ENCODE assay signal across 23 cellular contexts in genomic region chr11:44531116-44531504, GRCh38. TPM values are rescaled to one million over a fixed set of nuclear protein-coding genes. Genes with fewer than 3 reads are reported as not detected.
DNase-seq lines count a peak whose midpoint lies in the region; ATAC-seq and TF ChIP-seq lines count a peak whose summit lies in the region.
"Had no signal": no experiment of that assay in that cellular context is flagged by ENCODE, and none has a peak within 500 bp of the region (broad histone marks: within the 10 kb centered on the region; RNA-seq: fewer than 3 reads in every experiment).

No MANE protein-coding gene starts in this region.

- TF ChIP-seq CTCF in left lung (IDR thresholded peaks at IDR 0.05) (no peak), vagina (IDR thresholded peaks at IDR 0.05) (no peak)

- no peak overlapping the region for H3K27ac ChIP-seq in left lung
- H3K27ac ChIP-seq in vagina: no peak overlapping the region
- H3K27ac ChIP-seq: ascending aorta, C4-2B, HL-60, parathyroid adenoma, thoracic aorta had no signal

- H3K4me3 ChIP-seq in left lung (no peak overlapping the region), vagina (no peak overlapping the region)
- H3K4me3 ChIP-seq: ascending aorta, thoracic aorta had no signal

- no peaks in the 10 kb centered on the region for H3K27me3 Mint-ChIP-seq in activated CD4-positive, alpha-beta T cell treated with anti-CD3 and anti-CD28 coated beads for 36 hours
- peaks cover 3% of the 10 kb centered on the region for H3K27me3 Mint-ChIP-seq in activated CD4-positive, alpha-beta memory T cell treated with anti-CD3 and anti-CD28 coated beads, Interleukin-2, amount 10 ng/mL, durations not matched to agents 7 days and 5 days
- H3K27me3 Mint-ChIP-seq: central memory CD8-positive, alpha-beta T cell had no signal

- H3K36me3 ChIP-seq in left lung (no peaks in the 10 kb centered on the region), vagina (no peaks in the 10 kb centered on the region)
- H3K36me3 ChIP-seq: ascending aorta, thoracic aorta had no signal

- H3K36me3 Mint-ChIP-seq in activated CD4-positive, alpha-beta T cell treated with anti-CD3 and anti-CD28 coated beads for 36 hours (ENCODE audit: low read depth): no peaks in the 10 kb centered on the region
- H3K36me3 Mint-ChIP-seq in activated CD4-positive, alpha-beta memory T cell treated with anti-CD3 and anti-CD28 coated beads, Interleukin-2, amount 10 ng/mL, durations not matched to agents 7 days and 5 days (ENCODE audit: low read depth): no peaks in the 10 kb centered on the region
- H3K36me3 Mint-ChIP-seq: T-cell had no signal

- no peak for DNase-seq in activated CD4-positive, alpha-beta T cell treated with anti-CD3 and anti-CD28 coated beads for 36 hours
- no peak for DNase-seq in activated CD4-positive, alpha-beta T cell treated with anti-CD3 and anti-CD28 coated beads for 1 hour
- DNase-seq in CMK (ENCODE audit: low read depth) (peak; percentile 26), left lung (no peak), C1 segment of cervical spinal cord (lab: John Stamatoyannopoulos, UW) (no peak), vagina (ENCODE audit: extremely low spot score in 2 of 2) (no peak)
- no peak for DNase-seq in activated CD4-positive, alpha-beta memory T cell treated with anti-CD3 and anti-CD28 coated beads, Interleukin-2, amount 10 ng/mL, durations not matched to agents 7 days and 5 days
- DNase-seq in stimulated activated CD4-positive, alpha-beta T cell treated with anti-CD3 and anti-CD28 coated beads, Interleukin-1b, Interleukin-23, amount 100 ng/mL, for 48 hours: no peak
- DNase-seq: activated B cell treated with CpG ODN at 0.5 μM for 24 hours, DMS53, IMR-90, NCI-H1417 treated with DMSO at 0.1 percent for 48 hours, NCI-H526, SIG-M5, T-cell had no signal

- ATAC-seq in activated CD4-positive, alpha-beta T cell treated with anti-CD3 and anti-CD28 coated beads for 36 hours: no peak
- ATAC-seq in left lung: peak; percentile 19
- ATAC-seq: sciatic nerve had no signal

- H3K4me1 Mint-ChIP-seq in activated CD4-positive, alpha-beta T cell treated with anti-CD3 and anti-CD28 coated beads for 36 hours: peaks cover 33% of the 10 kb centered on the region
- peaks cover 49% of the 10 kb centered on the region for H3K4me1 Mint-ChIP-seq in activated CD4-positive, alpha-beta memory T cell treated with anti-CD3 and anti-CD28 coated beads, Interleukin-2, amount 10 ng/mL, durations not matched to agents 7 days and 5 days

- no peaks in the 10 kb centered on the region for H3K9me3 Mint-ChIP-seq in activated CD4-positive, alpha-beta T cell treated with anti-CD3 and anti-CD28 coated beads for 36 hours (ENCODE audit: low read depth)
- no peaks in the 10 kb centered on the region for H3K9me3 Mint-ChIP-seq in activated CD4-positive, alpha-beta memory T cell treated with anti-CD3 and anti-CD28 coated beads, Interleukin-2, amount 10 ng/mL, durations not matched to agents 7 days and 5 days
- H3K9me3 Mint-ChIP-seq: activated B cell treated with CpG ODN at 0.5 μM for 24 hours; central memory CD8-positive, alpha-beta T cell; T-cell had no signal

- intact Hi-C loops in activated CD4-positive, alpha-beta T cell treated with anti-CD3 and anti-CD28 coated beads for 36 hours (cut with DNase I, micrococcal nuclease): loop anchor here in 1 of 2 experiments (2.0 kb wide), 2 partner anchors 34 to 338 kb away; partner anchors contain the start of gene CD82
- intact Hi-C loops in left lung (cut with DNase I): loop anchor here in 1 of 2 donors (10.0 kb wide), 1 partner anchor 396 kb away; no protein-coding TSS in a partner anchor
- intact Hi-C loops in vagina (cut with DNase I): no loop called here

- no peak for TF ChIP-seq POLR2A in vagina (IDR thresholded peaks at IDR 0.05)

- H3K27me3 ChIP-seq in left lung (peaks cover 0 to 11% of the 10 kb centered on the region in 2 donors), vagina (no peaks in the 10 kb centered on the region)
- H3K27me3 ChIP-seq: ascending aorta had no signal

- H3K4me1 ChIP-seq in left lung (peaks cover 4 to 13% of the 10 kb centered on the region in 2 donors), vagina (no peaks in the 10 kb centered on the region)
- H3K4me1 ChIP-seq: ascending aorta, parathyroid adenoma had no signal

- POLR2A ChIA-PET in activated CD4-positive, alpha-beta T cell treated with anti-CD3 and anti-CD28 coated beads for 36 hours (lab: Charles Lee): no interaction called here
- POLR2A ChIA-PET in activated CD4-positive, alpha-beta memory T cell treated with anti-CD3 and anti-CD28 coated beads, Interleukin-2, amount 10 ng/mL, durations not matched to agents 7 days and 5 days (lab: Charles Lee): no interaction called here

- H3K9me3 ChIP-seq in left lung (no peaks in the 10 kb centered on the region), vagina (no peaks in the 10 kb centered on the region)
- H3K9me3 ChIP-seq: ascending aorta, thoracic aorta had no signal

- H3K27ac Mint-ChIP-seq in activated CD4-positive, alpha-beta T cell treated with anti-CD3 and anti-CD28 coated beads for 36 hours: peak overlapping the region; percentile 86
- peak overlapping the region; percentile 85 for H3K27ac Mint-ChIP-seq in activated CD4-positive, alpha-beta memory T cell treated with anti-CD3 and anti-CD28 coated beads, Interleukin-2, amount 10 ng/mL, durations not matched to agents 7 days and 5 days
- H3K27ac Mint-ChIP-seq: activated B cell treated with CpG ODN at 0.5 μM for 24 hours, memory B cell had no signal

- CTCF ChIA-PET in activated CD4-positive, alpha-beta T cell treated with anti-CD3 and anti-CD28 coated beads for 36 hours (lab: Charles Lee): interaction anchor here (1.4 kb wide), 1 partner anchor 8 kb away, joined by 5 read pairs; no protein-coding TSS in a partner anchor
- CTCF ChIA-PET in activated CD4-positive, alpha-beta memory T cell treated with anti-CD3 and anti-CD28 coated beads, Interleukin-2, amount 10 ng/mL, durations not matched to agents 7 days and 5 days (lab: Charles Lee): interaction anchor here (1.0 to 1.5 kb wide), 2 partner anchors 7 to 437 kb away, joined by 3 to 9 read pairs; no protein-coding TSS in a partner anchor

- no peak overlapping the region for H3K4me3 Mint-ChIP-seq in activated CD4-positive, alpha-beta T cell treated with anti-CD3 and anti-CD28 coated beads for 36 hours
- no peak overlapping the region for H3K4me3 Mint-ChIP-seq in activated CD4-positive, alpha-beta memory T cell treated with anti-CD3 and anti-CD28 coated beads, Interleukin-2, amount 10 ng/mL, durations not matched to agents 7 days and 5 days
- H3K4me3 Mint-ChIP-seq: activated B cell treated with CpG ODN at 0.5 μM for 24 hours; central memory CD8-positive, alpha-beta T cell; memory B cell; T-cell had no signal

RNA-seq across cellular contexts. Expression of gene CD82, which starts 34.4 kb away (rescaled TPM):
- 100 to 1,000 TPM; 239 to 272 TPM for total RNA-seq in activated CD4-positive, alpha-beta T cell treated with anti-CD3 and anti-CD28 coated beads for 36 hours
- 100 to 1,000 TPM; 193 to 208 TPM for total RNA-seq in activated CD4-positive, alpha-beta memory T cell treated with anti-CD3 and anti-CD28 coated beads, Interleukin-2, amount 10 ng/mL, durations not matched to agents 7 days and 5 days
- 100 to 1,000 TPM in 1 of 2 donors, 10 to 100 TPM in 1; 88.4 to 244 TPM for total RNA-seq in left lung
- total RNA-seq in vagina: 91.6 TPM
